In genomic region chr5:41268894-41269293, GRCh38 we compare ENCODE assay signal across 10 cellular contexts. TPM values are rescaled to one million over a fixed set of nuclear protein-coding genes. Genes with fewer than 3 reads are reported as not detected.
"Had no signal": no experiment of that assay in that cellular context is flagged by ENCODE, and none has a peak within 500 bp of the region (broad histone marks: within the 10 kb centered on the region; RNA-seq: fewer than 3 reads in every experiment).

No MANE protein-coding gene starts in this region.

- DNase-seq: GM23248, GOT3, H9, HCEC 1CT, HFFc6, KBM-7 had no signal

- H3K4me2 ChIP-seq: KMS-11 had no signal

- H2AFZ ChIP-seq: GM23248 had no signal

- H3K4me3 ChIP-seq: GM23248 had no signal

- H3K27ac ChIP-seq: GM23248, KMS-11 had no signal

- H3K9ac ChIP-seq: GM23248, KMS-11 had no signal

RNA-seq across cellular contexts. Expression of gene C6, which starts 55.6 kb away (rescaled TPM):
- total RNA-seq: GM23248, H4, H9, HT-29 had no signal
- polyA plus RNA-seq: GM23248, IgD-negative memory B cell had no signal
